ENCODE assay signal across 14 cellular contexts in the genomic region with DNA sequence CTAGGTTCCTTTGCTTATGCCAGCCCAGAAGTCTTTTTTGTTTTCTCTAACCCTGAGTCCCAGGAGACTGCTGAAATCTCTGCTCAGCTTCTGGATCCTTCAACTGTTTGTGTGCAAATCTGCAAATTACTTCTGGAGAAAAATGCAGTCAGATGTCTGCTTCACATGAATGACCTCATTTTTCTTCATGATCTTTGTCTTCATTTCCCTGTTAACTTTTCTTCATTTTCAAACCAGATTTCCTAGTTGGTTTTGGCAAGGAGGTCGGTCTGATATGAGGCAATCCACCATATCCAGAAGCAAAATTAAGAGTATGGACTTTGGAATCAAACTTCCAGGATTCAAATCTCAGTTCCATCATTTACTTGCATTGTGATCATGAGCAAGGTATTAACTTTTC.
"Had no signal": no experiment of that assay in that cellular context is flagged by ENCODE, and none has a peak within 500 bp of the region (broad histone marks: within the 10 kb centered on the region; RNA-seq: fewer than 3 reads in every experiment).

No MANE protein-coding gene starts in this region.

- H3K4me1 ChIP-seq: adrenal gland, gastrocnemius medialis, sigmoid colon, tibial nerve had no signal

- DNase-seq: activated gamma-delta T cell; adrenal gland; dorsolateral prefrontal cortex; gastrocnemius medialis; head of caudate nucleus; kidney; mesendoderm; naive thymus-derived CD8-positive, alpha-beta T cell; sigmoid colon; stimulated activated CD8-positive, alpha-beta memory T cell treated with anti-CD3 and anti-CD28 coated beads, Interleukin-4, amount 100 ng/mL, for 48 hours; stimulated activated naive CD4-positive, alpha-beta T cell treated with Interleukin-2 at 50 U/mL for 16 hours had no signal

- H3K27me3 ChIP-seq: adrenal gland, gastrocnemius medialis, sigmoid colon, tibial nerve had no signal

- H3K4me3 Mint-ChIP-seq: activated naive CD4-positive, alpha-beta T cell treated with anti-CD3 and anti-CD28 coated beads, Interleukin-2, amount 50 U/mL, for 24 hours; naive thymus-derived CD8-positive, alpha-beta T cell; T-helper 1 cell treated with Interleukin-12 subunit alpha and Interleukin-12 subunit beta and Interleukin-4 antibody, amounts not matched to agents 30 μg/mL and 1 μg/mL, for 36 hours had no signal

- H3K4me3 ChIP-seq: adrenal gland, dorsolateral prefrontal cortex, gastrocnemius medialis, sigmoid colon, tibial nerve had no signal

- ATAC-seq: gastrocnemius medialis; naive thymus-derived CD8-positive, alpha-beta T cell had no signal

- H3K36me3 ChIP-seq: adrenal gland, gastrocnemius medialis, sigmoid colon, tibial nerve had no signal

- H3K9me3 Mint-ChIP-seq: T-helper 1 cell treated with Interleukin-12 subunit alpha and Interleukin-12 subunit beta and Interleukin-4 antibody, amounts not matched to agents 30 μg/mL and 1 μg/mL, for 36 hours had no signal

- H3K4me1 Mint-ChIP-seq: activated naive CD4-positive, alpha-beta T cell treated with anti-CD3 and anti-CD28 coated beads, Interleukin-2, amount 50 U/mL, for 24 hours had no signal

- H3K27ac ChIP-seq: adrenal gland, dorsolateral prefrontal cortex, gastrocnemius medialis, sigmoid colon, tibial nerve had no signal

- H3K9me3 ChIP-seq: adrenal gland, gastrocnemius medialis had no signal

- H3K27ac Mint-ChIP-seq: activated naive CD4-positive, alpha-beta T cell treated with anti-CD3 and anti-CD28 coated beads, Interleukin-2, amount 50 U/mL, for 24 hours; naive thymus-derived CD8-positive, alpha-beta T cell; T-helper 1 cell treated with Interleukin-12 subunit alpha and Interleukin-12 subunit beta and Interleukin-4 antibody, amounts not matched to agents 30 μg/mL and 1 μg/mL, for 36 hours had no signal
